13 cellular contexts compared by ENCODE assay signal in the genomic region with DNA sequence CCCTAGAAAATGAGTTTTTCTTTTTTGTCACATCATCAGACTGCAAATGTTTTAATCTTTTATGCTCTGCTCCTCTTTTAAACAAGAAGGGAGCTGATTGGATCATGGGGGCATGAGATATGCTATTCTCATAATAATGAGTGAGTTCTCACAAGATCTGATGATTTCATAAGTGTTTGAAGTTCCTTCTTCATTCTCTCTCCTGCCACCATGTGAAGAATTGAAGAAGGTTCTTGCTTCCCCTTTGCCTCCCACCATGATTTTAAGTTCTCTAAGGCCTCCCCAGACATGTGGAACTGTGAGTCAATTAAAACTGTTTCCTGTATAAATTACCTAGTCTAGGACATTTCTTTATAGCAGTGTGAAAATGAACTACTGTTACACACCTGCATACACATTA.
DNase-seq lines count a peak whose midpoint lies in the region; ATAC-seq and TF ChIP-seq lines count a peak whose summit lies in the region.
"Had no signal": no experiment of that assay in that cellular context is flagged by ENCODE, and none has a peak within 500 bp of the region (broad histone marks: within the 10 kb centered on the region; RNA-seq: fewer than 3 reads in every experiment).

No MANE protein-coding gene starts in this region.

- H3K9me3 ChIP-seq in suprapubic skin = no peaks in the 10 kb centered on the region

- H3K27ac ChIP-seq in suprapubic skin = no peak overlapping the region
- H3K27ac ChIP-seq: BLaER1 treated with 17β-estradiol and CSF1 and Interleukin-3, amounts not matched to agents 10 nM and 100 nM had no signal

- in situ Hi-C loops in KBM-7 (cut with MboI; ENCODE audit: low pct_unique_long_range_greater_than_20kb, low sequenced_read_pairs) = no loop called here

- H3K36me3 ChIP-seq in suprapubic skin = no peaks in the 10 kb centered on the region

- H3K4me3 ChIP-seq in suprapubic skin = no peak overlapping the region
- H3K4me3 ChIP-seq: BLaER1 treated with 17β-estradiol and CSF1 and Interleukin-3, amounts not matched to agents 10 nM and 100 nM; GM23338 had no signal

- TF ChIP-seq CTCF in suprapubic skin (IDR thresholded peaks at IDR 0.05) = no peak

- TF ChIP-seq POLR2A in suprapubic skin (IDR thresholded peaks at IDR 0.05) = no peak

- TF ChIP-seq EP300 in suprapubic skin (IDR thresholded peaks at IDR 0.05) = no peak

- ATAC-seq in GM19328 (IDR thresholded peaks at IDR 0.05; ENCODE audit: unreplicated experiment) = no peak
- ATAC-seq: GM23338 had no signal

- no peaks in the 10 kb centered on the region for H3K27me3 ChIP-seq in suprapubic skin
- H3K27me3 ChIP-seq: BLaER1 treated with 17β-estradiol and CSF1 and Interleukin-3, amounts not matched to agents 10 nM and 100 nM had no signal

- H3K4me1 ChIP-seq in suprapubic skin = no peaks in the 10 kb centered on the region

- DNase-seq in SIG-M5 treated with dmso at 0.1 percent for 504 hours (lab: John Stamatoyannopoulos, UW; ENCODE audit: unreplicated experiment) = peak; percentile 11
- DNase-seq in SIG-M5 (lab: John Stamatoyannopoulos, UW) = no peak
- DNase-seq in KBM-7 = peak; percentile 38
- peak; percentile 5 for DNase-seq in NOMO-1 treated with dmso at 0.1 percent for 144 hours (lab: John Stamatoyannopoulos, UW; ENCODE audit: unreplicated experiment)
- no peak for DNase-seq in suprapubic skin (ENCODE audit: low spot score in 2 of 2)
- no peak for DNase-seq in NCI-H446 (lab: John Stamatoyannopoulos, UW)
- DNase-seq: CD4-positive, CD25-positive, alpha-beta regulatory T cell; CD8-positive, alpha-beta memory T cell; COR-L47; HCEC 1CT had no signal

Comparison
In these comparisons a context has a peak if more than half of its experiments do, and no peak if none do; other contexts are left out.
1. DNase-seq: peak in SIG-M5 treated with dmso at 0.1 percent for 504 hours (single experiment), KBM-7 (single experiment) and NOMO-1 treated with dmso at 0.1 percent for 144 hours (single experiment); none in SIG-M5 (single experiment), suprapubic skin (0 of 2) and NCI-H446 (0 of 2).